ENCODE assay signal across 9 cellular contexts in the genomic region with DNA sequence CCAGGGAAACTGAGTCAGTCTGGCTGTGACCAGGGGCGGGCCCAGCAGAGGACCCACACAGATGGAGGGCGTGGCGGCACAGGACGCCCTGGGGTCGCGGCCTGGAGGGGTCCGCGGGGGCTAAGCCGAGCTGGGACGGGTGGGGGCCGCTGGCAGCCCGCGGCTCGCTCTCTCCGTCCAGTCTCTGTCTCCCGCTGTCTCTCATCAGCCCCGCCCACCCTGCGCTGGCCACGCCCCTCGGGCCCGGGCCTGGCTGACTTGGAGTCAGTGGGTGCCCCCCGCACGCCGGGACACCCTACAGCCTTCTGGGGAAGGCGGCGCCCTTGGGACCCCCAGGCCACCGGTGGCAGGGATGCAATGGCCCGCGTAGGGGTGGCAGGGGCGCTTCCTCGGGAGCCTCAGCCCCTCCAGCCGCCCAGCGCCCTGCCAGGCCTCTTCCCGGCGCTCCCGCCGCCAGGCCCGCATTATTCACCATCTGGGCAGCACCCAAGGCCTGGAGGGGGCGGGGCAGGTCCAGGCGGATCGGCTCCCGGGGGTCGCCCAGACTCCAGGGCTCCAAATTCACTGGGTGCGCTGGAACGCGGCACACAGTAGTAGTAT. TPM values are rescaled to one million over a fixed set of nuclear protein-coding genes. Genes with fewer than 3 reads are reported as not detected.
DNase-seq lines count a peak whose midpoint lies in the region; ATAC-seq, FAIRE-seq and TF ChIP-seq lines count a peak whose summit lies in the region.
"Had no signal": no experiment of that assay in that cellular context is flagged by ENCODE, and none has a peak within 500 bp of the region (broad histone marks: within the 10 kb centered on the region; RNA-seq: fewer than 3 reads in every experiment).

TBXA2R (minus strand) TSS at position 186 of the 600 bp plus-strand sequence. CDS start 6,241 bp downstream, outside the sequence.

- H3K4me1 ChIP-seq in SK-N-SH (ENCODE audit: control insufficient read depth in 1 of 2, insufficient read depth in 2 of 2, low read depth in 1 of 2, low read length in 1 of 2) (peaks cover 8 to 14% of the 10 kb centered on the region in 2 experiments; a peak in 1 of 4 replicates), K562 (replicated peaks in 1 of 2; ENCODE audit: control insufficient read depth in 2 of 2, insufficient read depth in 2 of 2, low read length in 2 of 2) (peaks cover 38 to 88% of the 10 kb centered on the region in 2 experiments), iPS-15b (ENCODE audit: control insufficient read depth, insufficient read depth, low read length) (peaks cover 3% of the 10 kb centered on the region), spleen (peaks cover 38 to 97% (median 78%) of the 10 kb centered on the region in 6 donors)

- H3K27ac ChIP-seq in SK-N-SH (ENCODE audit: low read depth in 2 of 2, low read length in 1 of 2): peak within 1 kb of the TSS; percentile 33 to 36; a peak in 3 of 4 replicates
- H3K27ac ChIP-seq in K562 (ENCODE audit: extremely low read depth, low read depth, low read length): peak within 1 kb of the TSS; percentile 98
- H3K27ac ChIP-seq in spleen: peak within 1 kb of the TSS; percentile 72 to 91 (median 84)

- H3K9me3 ChIP-seq in SK-N-SH (no peaks in the 10 kb centered on the region), K562 (replicated peaks; ENCODE audit: control insufficient read depth, insufficient read depth, low read depth, low read length) (no peaks in the 10 kb centered on the region; the same call in 1 of the 2 replicates), iPS-15b (ENCODE audit: control insufficient read depth, insufficient read depth, low read length) (no peaks in the 10 kb centered on the region), spleen (no peaks in the 10 kb centered on the region)

- H3K79me2 ChIP-seq in SK-N-SH (ENCODE audit: insufficient read depth) (no peaks in the 10 kb centered on the region), K562 (ENCODE audit: control insufficient read depth, insufficient read depth, low read length) (peaks cover 44% of the 10 kb centered on the region)

- peak; percentile 83 for FAIRE-seq in K562 (lab: Jason Lieb, UNC)
- FAIRE-seq: endometrium had no signal

- no peaks in the 10 kb centered on the region for H3K9me2 ChIP-seq in SK-N-SH

- TF ChIP-seq POLR2A in K562 (conservative IDR thresholded peaks at IDR 0.05) (peak; percentile 58), spleen (IDR thresholded peaks at IDR 0.05) (no peak)

- H3F3A ChIP-seq in SK-N-SH (replicated peaks; ENCODE audit: insufficient read depth): no peaks in the 10 kb centered on the region

- peak; percentile 89 for ATAC-seq in K562

- WGBS in SK-N-SH (ENCODE audit: low lambda C conversion rate): 9% methylated on average over 16 of the region's 46 CpGs
- WGBS in K562 (ENCODE audit: insufficient coverage, low coverage, missing lambda C conversion rate): under 1% methylated on average over 35 of the region's 46 CpGs
- 2 to 6% (median 4%) methylated on average over 13 to 46 of the region's 46 CpGs for WGBS in spleen, 5 donors

- H3K36me3 ChIP-seq in SK-N-SH (replicated peaks in 1 of 2; ENCODE audit: control insufficient read depth in 1 of 2, insufficient read depth in 2 of 2, low read length in 1 of 2): peaks cover 0 to 12% of the 10 kb centered on the region in 2 experiments
- peaks cover 38% of the 10 kb centered on the region; the same call in 1 of the 3 replicates for H3K36me3 ChIP-seq in K562 (ENCODE audit: control insufficient read depth, insufficient read depth, low read length)
- H3K36me3 ChIP-seq in iPS-15b (ENCODE audit: control insufficient read depth, insufficient read depth, low read length): peaks cover 15% of the 10 kb centered on the region
- peaks cover 0 to 18% (median 12%) of the 10 kb centered on the region in 6 donors for H3K36me3 ChIP-seq in spleen

- intact Hi-C loops in K562 (cut with micrococcal nuclease) (loop anchor here (10.0 kb wide), 1 partner anchor 62 kb away; no protein-coding TSS in a partner anchor), spleen (cut with DNase I; ENCODE audit: low total_unique reads) (no loop called here)
- intact Hi-C loops in activated T-helper 2 cell treated with anti-CD3 and anti-CD28 coated beads, Interferon-gamma antibody, Interleukin-2, Interleukin-4, amounts not matched to agents 10 μg/mL and 5 μg/mL and 100 μg/mL, durations not matched to agents 14 hours and 24 hours and 36 hours (cut with micrococcal nuclease): no loop called here

- H4K20me1 ChIP-seq in SK-N-SH (ENCODE audit: insufficient read depth) (no peaks in the 10 kb centered on the region), K562 (replicated peaks; ENCODE audit: control insufficient read depth, insufficient read depth, low read length) (no peaks in the 10 kb centered on the region)

- H3K9ac ChIP-seq in SK-N-SH (peak within 1 kb of the TSS; percentile 73), K562 (ENCODE audit: insufficient read depth in 1 of 2, low read depth in 2 of 2, low read length in 2 of 2) (peak within 1 kb of the TSS; percentile 92), iPS-15b (ENCODE audit: low read depth, low read length) (peak within 1 kb of the TSS; percentile 54)

- no peak within 1 kb of the TSS for H3K27ac Mint-ChIP-seq in activated T-helper 2 cell treated with anti-CD3 and anti-CD28 coated beads, Interferon-gamma antibody, Interleukin-2, Interleukin-4, amounts not matched to agents 10 μg/mL and 5 μg/mL and 100 μg/mL, durations not matched to agents 14 hours and 24 hours and 36 hours

- H3K4me1 Mint-ChIP-seq in activated T-helper 2 cell treated with anti-CD3 and anti-CD28 coated beads, Interferon-gamma antibody, Interleukin-2, Interleukin-4, amounts not matched to agents 10 μg/mL and 5 μg/mL and 100 μg/mL, durations not matched to agents 14 hours and 24 hours and 36 hours (ENCODE audit: low read depth): peaks cover 2% of the 10 kb centered on the region

- H3K27me3 ChIP-seq in SK-N-SH (ENCODE audit: insufficient read depth) (no peaks in the 10 kb centered on the region), K562 (ENCODE audit: control insufficient read depth in 2 of 2, insufficient read depth in 2 of 2, low read length in 2 of 2) (no peaks in the 10 kb centered on the region), iPS-15b (ENCODE audit: control insufficient read depth, insufficient read depth, low read length) (peaks cover 9% of the 10 kb centered on the region), spleen (replicated peaks in 1 of 7) (peaks cover 0 to 43% (median 13%) of the 10 kb centered on the region in 7 donors)

- no peak within 1 kb of the TSS for H3K4me3 Mint-ChIP-seq in activated T-helper 2 cell treated with anti-CD3 and anti-CD28 coated beads, Interferon-gamma antibody, Interleukin-2, Interleukin-4, amounts not matched to agents 10 μg/mL and 5 μg/mL and 100 μg/mL, durations not matched to agents 14 hours and 24 hours and 36 hours (ENCODE audit: low read depth)

- TF ChIP-seq CTCF in SK-N-SH (IDR thresholded peaks at IDR 0.05) (no peak), K562 (IDR thresholded peaks at IDR 0.05 in 2 of 3, conservative IDR thresholded peaks at IDR 0.05 in 1 of 3; ENCODE audit: insufficient read depth in 2 of 3, low read depth in 1 of 3, low read length in 3 of 3) (no peak), spleen (IDR thresholded peaks at IDR 0.05 in 8 of 11, conservative IDR thresholded peaks at IDR 0.05 in 3 of 11) (no peak)

- peak; percentile 19 for DNase-seq in NCI-H510A treated with DMSO at 0.1 percent for 48 hours (lab: John Stamatoyannopoulos, UW)
- DNase-seq in NCI-H510A (lab: John Stamatoyannopoulos, UW): no peak
- DNase-seq in SK-N-SH: peak; percentile 96
- peak; percentile 91 to 94 (median 92) for DNase-seq in K562 (ENCODE audit: extremely low read depth in 1 of 4, low spot score in 3 of 4)
- peak; percentile 91 for DNase-seq in spleen
- no peak for DNase-seq in cerebellar nuclear complex (lab: John Stamatoyannopoulos, UW)
- no peak for DNase-seq in activated T-helper 2 cell treated with anti-CD3 and anti-CD28 coated beads, Interferon-gamma antibody, Interleukin-2, Interleukin-4, amounts not matched to agents 10 μg/mL and 5 μg/mL and 100 μg/mL, durations not matched to agents 14 hours and 24 hours and 36 hours (ENCODE audit: low spot score)

- peaks cover under 1% of the 10 kb centered on the region for H3K36me3 Mint-ChIP-seq in activated T-helper 2 cell treated with anti-CD3 and anti-CD28 coated beads, Interferon-gamma antibody, Interleukin-2, Interleukin-4, amounts not matched to agents 10 μg/mL and 5 μg/mL and 100 μg/mL, durations not matched to agents 14 hours and 24 hours and 36 hours (ENCODE audit: low read depth)

- TF ChIP-seq EP300 in SK-N-SH (IDR thresholded peaks at IDR 0.05; ENCODE audit: borderline replicate concordance in 1 of 2, low read depth in 1 of 2, low read length in 1 of 2): no peak
- no peak for TF ChIP-seq EP300 in K562 (IDR thresholded peaks at IDR 0.05; ENCODE audit: low read length)

- BruUV-seq in K562 (replicated peaks; lab: Mats Ljungman, UMichigan): no TSS peak

- H3K4me2 ChIP-seq in SK-N-SH (peak within 1 kb of the TSS; percentile 99), K562 (ENCODE audit: insufficient read depth, low read length) (peak within 1 kb of the TSS; percentile 91)

- H3K4me3 ChIP-seq in SK-N-SH (ENCODE audit: low read depth in 2 of 2, low read length in 1 of 2): peak within 1 kb of the TSS; percentile 52 to 73
- peak within 1 kb of the TSS; percentile 89 for H3K4me3 ChIP-seq in K562
- H3K4me3 ChIP-seq in iPS-15b (ENCODE audit: low read depth, low read length): peak within 1 kb of the TSS; percentile 66
- peak within 1 kb of the TSS; percentile 50 to 77 (median 60) for H3K4me3 ChIP-seq in spleen

- H3K9me3 Mint-ChIP-seq in activated T-helper 2 cell treated with anti-CD3 and anti-CD28 coated beads, Interferon-gamma antibody, Interleukin-2, Interleukin-4, amounts not matched to agents 10 μg/mL and 5 μg/mL and 100 μg/mL, durations not matched to agents 14 hours and 24 hours and 36 hours: no peaks in the 10 kb centered on the region

- POLR2A ChIA-PET in SK-N-SH (lab: Yijun Ruan, JAX): no interaction called here
- POLR2A ChIA-PET in K562 (lab: Yijun Ruan, JAX): interaction anchor here (1.5 to 4.0 kb wide), 2 partner anchors 15 to 28 kb away, joined by 7 to 29 read pairs; no protein-coding TSS in a partner anchor

- CTCF ChIA-PET in SK-N-SH (lab: Yijun Ruan, JAX) (interaction anchor here (0.6 to 1.1 kb wide), 3 partner anchors 22 to 335 kb away, joined by 3 to 5 read pairs (median 3); partner anchors contain the start of gene GIPC3), K562 (lab: Yijun Ruan, JAX; ENCODE audit: low intra/inter-chr PET ratio) (no interaction called here)

- in situ Hi-C loops in K562 (cut with MboI): no loop called here

- peak within 1 kb of the TSS; percentile 82; the same call in 1 of the 2 replicates for H2AFZ ChIP-seq in SK-N-SH (ENCODE audit: low read depth)
- H2AFZ ChIP-seq in K562 (ENCODE audit: low read depth, low read length): peak within 1 kb of the TSS; percentile 95

- H3K27me3 Mint-ChIP-seq in activated T-helper 2 cell treated with anti-CD3 and anti-CD28 coated beads, Interferon-gamma antibody, Interleukin-2, Interleukin-4, amounts not matched to agents 10 μg/mL and 5 μg/mL and 100 μg/mL, durations not matched to agents 14 hours and 24 hours and 36 hours (ENCODE audit: low read depth): peaks cover 4% of the 10 kb centered on the region

- TF ChIP-seq RAD21 in SK-N-SH (IDR thresholded peaks at IDR 0.05; ENCODE audit: low read length) (no peak), K562 (CRISPR knock-in tag; conservative IDR thresholded peaks at IDR 0.05 in 1 of 2, IDR thresholded peaks at IDR 0.05 in 1 of 2) (no peak)

- peaks cover 2% of the 10 kb centered on the region for H3K9me1 ChIP-seq in K562 (ENCODE audit: control insufficient read depth, insufficient read depth, low read length)

RNA-seq across cellular contexts. Expression of gene TBXA2R, which starts in this region (rescaled TPM):
- polyA plus RNA-seq in SK-N-SH (2012; rRNA removed) (0.78 and 0.92 TPM in 2 replicates), K562 (2011; rRNA removed) (2.9 and 4.4 TPM in 2 replicates), K562 (2014; fragmentation: Illumina TruSeq; extraction: Trizol) (4.3 and 6.7 TPM in 2 replicates), K562 (2014; fragmentation: Nextera tagmentation; extraction: Ambion mirVana) (1 to 10 TPM; 1.5 to 2.6 TPM), K562 (2014; rRNA removed) (5.7 and 6.1 TPM in 2 replicates), spleen (1 to 10 TPM; 2.1 to 4.4 (median 3.8) TPM)
- polyA plus RNA-seq in SK-N-SH (2012; cell fraction: cytosol; rRNA removed): 0.55 and 1.1 TPM in 2 replicates
- 0.91 and 1.2 TPM in 2 replicates for polyA plus RNA-seq in SK-N-SH (2012; cell fraction: nucleus; rRNA removed)
- 10.2 and 37.7 TPM in 2 replicates for total RNA-seq in K562 (2011; cell fraction: chromatin; rRNA removed; ENCODE audit: low replicate concordance)
- 58.8 and 84.5 TPM in 2 replicates for total RNA-seq in K562 (2011; cell fraction: nucleolus; rRNA removed)
- 27.7 and 36.4 TPM in 2 replicates for total RNA-seq in K562 (2011; cell fraction: nucleoplasm; rRNA removed)
- total RNA-seq in K562 (2014; rRNA removed) (2.5 and 5.2 TPM in 2 replicates), K562 (2014; rRNA removed; fragmentation: Illumina TruSeq; extraction: Trizol) (2.3 and 2.8 TPM in 2 replicates), K562 (2015; rRNA removed; fragmentation: Illumina TruSeq; extraction: Trizol) (2.5 and 3.1 TPM in 2 replicates), K562 (2021) (21.0 and 24.0 TPM in 2 replicates), spleen (10 to 100 TPM in 5 of 7 donors, 1 to 10 TPM in 2; 8.7 to 16.1 (median 11.6) TPM)
- 4.0 and 21.7 TPM in 2 replicates for polyA plus RNA-seq in K562 (2011; cell fraction: cytosol; rRNA removed)
- 3.7 and 12.5 TPM in 2 replicates for polyA plus RNA-seq in K562 (2011; cell fraction: nucleus; rRNA removed)
- 11.5 and 11.6 TPM in 2 replicates for polyA plus RNA-seq in K562 (2012)
- polyA minus RNA-seq in K562 (2011; rRNA and poly(A)+ RNA removed): 0.90 and 1.6 TPM in 2 replicates
- polyA minus RNA-seq in K562 (2011; cell fraction: cytosol; rRNA and poly(A)+ RNA removed): 17.4 and 19.6 TPM in 2 replicates
- 3.1 and 6.1 TPM in 2 replicates for polyA minus RNA-seq in K562 (2011; cell fraction: nucleus; rRNA and poly(A)+ RNA removed)
- total RNA-seq in activated T-helper 2 cell treated with anti-CD3 and anti-CD28 coated beads, Interferon-gamma antibody, Interleukin-2, Interleukin-4, amounts not matched to agents 10 μg/mL and 5 μg/mL and 100 μg/mL, durations not matched to agents 14 hours and 24 hours and 36 hours: 0.09 and 0.14 TPM in 2 replicates

Comparison
In these comparisons a context has a peak if more than half of its experiments do, and no peak if none do; other contexts are left out.
1. DNase-seq: peak in NCI-H510A treated with DMSO at 0.1 percent for 48 hours (single experiment), SK-N-SH (single experiment), K562 (4 of 4) and spleen (single experiment); none in NCI-H510A (single experiment), cerebellar nuclear complex (0 of 2) and activated T-helper 2 cell treated with anti-CD3 and anti-CD28 coated beads, Interferon-gamma antibody, Interleukin-2, Interleukin-4, amounts not matched to agents 10 μg/mL and 5 μg/mL and 100 μg/mL, durations not matched to agents 14 hours and 24 hours and 36 hours (single experiment).
2. H3K27ac ChIP-seq: peak in every context shown above with its lines; median percentile 98 in K562; 84 in spleen; 34 in SK-N-SH.
3. Peak in every context shown above with its lines, with median percentiles within 50 percentile points of each other: H3K4me3 ChIP-seq and H3K9ac ChIP-seq.